ENCODE assay signal across 19 cellular contexts in genomic region chr2:232129483-232129882, GRCh38.
"Had no signal": no experiment of that assay in that cellular context is flagged by ENCODE, and none has a peak within 500 bp of the region (broad histone marks: within the 10 kb centered on the region; RNA-seq: fewer than 3 reads in every experiment).

No MANE protein-coding gene starts in this region.

- H3K27me3 ChIP-seq: brain microvascular endothelial cell, gastroesophageal sphincter, heart right ventricle, neutrophil had no signal

- H3K4me3 ChIP-seq: gastroesophageal sphincter, heart right ventricle had no signal

- H3K9me3 ChIP-seq: gastroesophageal sphincter, heart right ventricle, neutrophil had no signal

- DNase-seq: activated CD4-positive, alpha-beta memory T cell treated with anti-CD3 and anti-CD28 coated beads for 36 hours; activated CD4-positive, alpha-beta T cell treated with anti-CD3 and anti-CD28 coated beads for 36 hours; activated effector memory CD4-positive, alpha-beta T cell treated with anti-CD3 and anti-CD28 coated beads, Interleukin-2, amount 50 U/mL, for 16 hours; activated T-cell treated with anti-CD3 and anti-CD28 coated beads, Interleukin-2, amount 50 U/mL, for 48 hours; brain microvascular endothelial cell; cerebellar nuclear complex; effector memory CD4-positive, alpha-beta T cell; heart right ventricle; left colon; naive thymus-derived CD8-positive, alpha-beta T cell; posterior cingulate gyrus; retina; small intestine; stimulated activated CD4-positive, alpha-beta T cell treated with anti-CD3 and anti-CD28 coated beads, Interleukin-4, amount 100 ng/mL, for 4 hours; stimulated activated CD8-positive, alpha-beta memory T cell treated with anti-CD3 and anti-CD28 coated beads, Interleukin-4, amount 100 ng/mL, for 48 hours; stimulated activated naive CD4-positive, alpha-beta T cell treated with Interleukin-2 at 50 U/mL for 16 hours; T-helper 2 cell had no signal

- H3K27ac ChIP-seq: brain microvascular endothelial cell, gastroesophageal sphincter, heart right ventricle, neutrophil had no signal

- H3K36me3 ChIP-seq: brain microvascular endothelial cell had no signal

- FAIRE-seq: small intestine had no signal

- ATAC-seq: activated CD4-positive, alpha-beta T cell treated with anti-CD3 and anti-CD28 coated beads for 36 hours; gastroesophageal sphincter; left colon; naive thymus-derived CD8-positive, alpha-beta T cell had no signal
